ENCODE assay signal across 25 cellular contexts in the genomic region with DNA sequence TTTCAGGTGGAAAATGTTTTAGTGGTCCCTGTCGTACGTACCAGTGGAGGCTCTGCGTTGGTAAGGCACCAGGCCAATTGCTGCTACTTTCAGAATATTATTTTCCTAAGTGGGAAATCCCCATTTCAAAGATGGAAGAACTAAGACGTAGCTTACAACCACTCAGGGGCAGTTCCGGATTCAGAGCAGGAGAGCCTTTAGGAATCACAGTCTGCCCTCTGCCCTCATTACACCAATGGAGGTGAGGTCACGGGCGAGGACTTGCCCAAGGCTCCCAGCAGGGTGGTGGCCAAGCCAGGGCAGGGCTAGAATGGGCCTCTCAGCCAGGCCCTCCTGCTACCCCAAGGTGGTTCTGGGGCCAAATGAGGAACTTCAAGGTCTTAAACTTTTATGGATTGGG.
DNase-seq lines count a peak whose midpoint lies in the region; ATAC-seq and TF ChIP-seq lines count a peak whose summit lies in the region.
"Had no signal": no experiment of that assay in that cellular context is flagged by ENCODE, and none has a peak within 500 bp of the region (broad histone marks: within the 10 kb centered on the region; RNA-seq: fewer than 3 reads in every experiment).

No MANE protein-coding gene starts in this region.

- H3K27me3 Mint-ChIP-seq in IgD-negative memory B cell (no peaks in the 10 kb centered on the region), activated B cell treated with CpG ODN at 0.5 μM for 24 hours (no peaks in the 10 kb centered on the region)

- CTCF ChIA-PET in activated B cell treated with CpG ODN at 0.5 μM for 24 hours (lab: Charles Lee) = no interaction called here

- no peaks in the 10 kb centered on the region for H3K9me3 Mint-ChIP-seq in IgD-negative memory B cell
- H3K9me3 Mint-ChIP-seq in activated B cell treated with CpG ODN at 0.5 μM for 24 hours = no peaks in the 10 kb centered on the region
- H3K9me3 Mint-ChIP-seq: CD8-positive, alpha-beta memory T cell had no signal

- WGBS in trophoblast cell (ENCODE audit: extremely low coverage, insufficient coverage, insufficient read length) = no CpG with 5 or more reads among the region's 7 CpGs

- H3K27ac Mint-ChIP-seq in IgD-negative memory B cell = peak overlapping the region in 2 of 3 donors; percentile 46 to 96
- peak overlapping the region; percentile 75 for H3K27ac Mint-ChIP-seq in activated B cell treated with CpG ODN at 0.5 μM for 24 hours
- H3K27ac Mint-ChIP-seq: CD8-positive, alpha-beta memory T cell had no signal

- H3K4me2 ChIP-seq in trophoblast cell (ENCODE audit: low read length) = no peak overlapping the region
- H3K4me2 ChIP-seq: A549 had no signal

- intact Hi-C loops in activated B cell treated with CpG ODN at 0.5 μM for 24 hours (cut with micrococcal nuclease) = no loop called here

- H3K9me3 ChIP-seq in trophoblast cell (ENCODE audit: insufficient read depth, low read depth, low read length) = peaks cover 2% of the 10 kb centered on the region
- H3K9me3 ChIP-seq: A549 had no signal

- no peak overlapping the region for H4K12ac ChIP-seq in trophoblast cell (ENCODE audit: low read depth, low read length)

- ATAC-seq in activated B cell treated with CpG ODN at 0.5 μM for 24 hours (ENCODE audit: low read depth) (peak; percentile 74), HG03354 (IDR thresholded peaks at IDR 0.05; ENCODE audit: poor library complexity, severe bottlenecking, unreplicated experiment) (no peak), GM21423 (IDR thresholded peaks at IDR 0.05; ENCODE audit: unreplicated experiment) (no peak)
- ATAC-seq: A549 had no signal

- peaks cover 14 to 29% (median 28%) of the 10 kb centered on the region in 3 donors for H3K4me1 Mint-ChIP-seq in IgD-negative memory B cell
- peaks cover 35% of the 10 kb centered on the region for H3K4me1 Mint-ChIP-seq in activated B cell treated with CpG ODN at 0.5 μM for 24 hours
- H3K4me1 Mint-ChIP-seq: CD8-positive, alpha-beta memory T cell had no signal

- H2BK5ac ChIP-seq in trophoblast cell (ENCODE audit: low read depth, low read length, poor library complexity) = no peak overlapping the region

- H3K36me3 Mint-ChIP-seq in IgD-negative memory B cell (peaks cover 1% of the 10 kb centered on the region), activated B cell treated with CpG ODN at 0.5 μM for 24 hours (ENCODE audit: low read depth) (no peaks in the 10 kb centered on the region)
- H3K36me3 Mint-ChIP-seq: CD8-positive, alpha-beta memory T cell had no signal

- no peak overlapping the region for H3K9ac ChIP-seq in trophoblast cell (ENCODE audit: low read length)

- no peak for DNase-seq in activated B cell treated with CpG ODN at 0.5 μM for 24 hours
- peak; percentile 37 to 46 for DNase-seq in trophoblast cell
- DNase-seq in stimulated activated CD4-positive, alpha-beta T cell treated with anti-CD3 and anti-CD28 coated beads, Interleukin-4, amount 100 ng/mL, for 24 hours = no peak
- DNase-seq in DMS114 treated with DMSO at 0.1 percent for 48 hours (lab: John Stamatoyannopoulos, UW; ENCODE audit: unreplicated experiment) = no peak
- DNase-seq: AML-193; CD8-positive, alpha-beta memory T cell; DMS153; DND-41; GOT3; HCEC 1CT; KG1; NCI-H1048; NCI-H1417; NCI-H1694; NCI-H2029 treated with DMSO at 0.1 percent for 48 hours; NCI-H446 treated with DMSO at 0.1 percent for 48 hours; NCI-H526; OCI-M1; SIG-M5 had no signal

- no peak overlapping the region for H3K4ac ChIP-seq in trophoblast cell (ENCODE audit: low read depth, low read length)

- no peak overlapping the region for H4K8ac ChIP-seq in trophoblast cell (ENCODE audit: low read depth, low read length)

- no peak overlapping the region for H3K27ac ChIP-seq in trophoblast cell (ENCODE audit: low read depth, low read length)
- H3K27ac ChIP-seq: A549, C4-2B, SK-N-MC had no signal

- H3K4me1 ChIP-seq in trophoblast cell (ENCODE audit: control insufficient read depth in 1 of 2, insufficient read depth in 2 of 2, low read length in 2 of 2) = no peaks in the 10 kb centered on the region
- H3K4me1 ChIP-seq: A549 had no signal

- POLR2A ChIA-PET in activated B cell treated with CpG ODN at 0.5 μM for 24 hours (lab: Charles Lee) = interaction anchor here (1.6 to 3.9 kb wide), 2 partner anchors 14 to 82 kb away, joined by 4 to 18 read pairs; no protein-coding TSS in a partner anchor

- no peak for TF ChIP-seq CTCF in activated B cell treated with CpG ODN at 0.5 μM for 24 hours (IDR thresholded peaks at IDR 0.05)

- H3K36me3 ChIP-seq in trophoblast cell (ENCODE audit: control insufficient read depth in 1 of 2, insufficient read depth in 2 of 2, low read length in 2 of 2) = no peaks in the 10 kb centered on the region

- no peak overlapping the region for H4K91ac ChIP-seq in trophoblast cell (ENCODE audit: low read depth, low read length)

- H3K4me3 ChIP-seq in trophoblast cell (ENCODE audit: low read depth, low read length) = no peak overlapping the region
- H3K4me3 ChIP-seq: A549, SK-N-MC had no signal

- no peaks in the 10 kb centered on the region for H3K79me1 ChIP-seq in trophoblast cell (ENCODE audit: low read length)

- no peak overlapping the region for H2AK5ac ChIP-seq in trophoblast cell (ENCODE audit: low read length)

- no peak overlapping the region for H3K18ac ChIP-seq in trophoblast cell (ENCODE audit: low read length)

- H2AFZ ChIP-seq in trophoblast cell (ENCODE audit: insufficient read depth, low read length, poor library complexity) = no peak overlapping the region

- no peaks in the 10 kb centered on the region for H3K79me2 ChIP-seq in trophoblast cell (ENCODE audit: control insufficient read depth, insufficient read depth, low read length, poor library complexity)

- H3K27me3 ChIP-seq in trophoblast cell (ENCODE audit: insufficient read depth, low read length) = no peaks in the 10 kb centered on the region

- H2BK12ac ChIP-seq in trophoblast cell (ENCODE audit: low read length) = no peak overlapping the region

- no peak overlapping the region for H2BK120ac ChIP-seq in trophoblast cell (ENCODE audit: insufficient read depth, low read length, poor library complexity)

- H3K14ac ChIP-seq in trophoblast cell (ENCODE audit: low read length) = no peak overlapping the region

- no peak overlapping the region for H3K23ac ChIP-seq in trophoblast cell (ENCODE audit: low read length)

- H3K4me3 Mint-ChIP-seq in IgD-negative memory B cell (peak overlapping the region; percentile 28 to 89 (median 81)), activated B cell treated with CpG ODN at 0.5 μM for 24 hours (peak overlapping the region; percentile 76)
- H3K4me3 Mint-ChIP-seq: CD8-positive, alpha-beta memory T cell had no signal

Comparison
In these comparisons a context has a peak if more than half of its experiments do, and no peak if none do; other contexts are left out.
1. DNase-seq: peak in trophoblast cell (2 of 2); none in activated B cell treated with CpG ODN at 0.5 μM for 24 hours (single experiment), stimulated activated CD4-positive, alpha-beta T cell treated with anti-CD3 and anti-CD28 coated beads, Interleukin-4, amount 100 ng/mL, for 24 hours (single experiment) and DMS114 treated with DMSO at 0.1 percent for 48 hours (single experiment).